ENCODE assay signal across 23 cellular contexts in the genomic region with DNA sequence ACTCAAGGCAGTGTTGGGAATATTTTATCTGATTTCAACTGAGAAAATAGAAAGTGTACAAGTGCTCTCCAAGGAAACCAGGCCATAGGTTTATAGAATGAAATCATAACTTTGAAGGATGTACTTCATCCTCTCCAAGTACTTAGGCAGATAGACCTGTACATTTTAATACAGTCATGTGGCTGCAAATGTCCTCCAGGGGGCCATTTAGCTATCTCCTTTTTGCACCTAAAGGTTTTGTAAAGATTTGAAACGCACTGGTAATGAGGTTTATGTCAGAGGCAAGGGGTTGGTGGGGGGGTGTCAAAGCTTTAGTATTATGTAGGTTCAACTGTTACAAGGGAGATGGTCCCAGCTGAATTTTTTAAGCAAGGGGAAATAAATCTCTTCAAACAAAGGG.
DNase-seq lines count a peak whose midpoint lies in the region; ATAC-seq, FAIRE-seq and TF ChIP-seq lines count a peak whose summit lies in the region.
"Had no signal": no experiment of that assay in that cellular context is flagged by ENCODE, and none has a peak within 500 bp of the region (broad histone marks: within the 10 kb centered on the region; RNA-seq: fewer than 3 reads in every experiment).

No MANE protein-coding gene starts in this region.

- no peak for FAIRE-seq in RCC 7860 (lab: Jason Lieb, UNC)

- ATAC-seq in foreskin keratinocyte: no peak
- ATAC-seq: activated CD4-positive, CD25-positive, alpha-beta regulatory T cell treated with anti-CD3 and anti-CD28 coated beads, Interleukin-2, amount 50 U/mL, for 24 hours; activated T-cell treated with anti-CD3 and anti-CD28 coated beads, Interleukin-2, amount 50 U/mL, for 4 hours; heart left ventricle; left ventricle myocardium superior had no signal

- no peaks in the 10 kb centered on the region for H3K36me3 ChIP-seq in GM06990 (ENCODE audit: control insufficient read depth, insufficient read depth, low read length)
- H3K36me3 ChIP-seq: ascending aorta, esophagus squamous epithelium, heart left ventricle, spleen, tibial artery had no signal

- TF ChIP-seq CTCF in GM06990 (IDR thresholded peaks at IDR 0.05; ENCODE audit: insufficient read depth, low read length, poor library complexity, severe bottlenecking) (peak; percentile 25), foreskin keratinocyte (conservative IDR thresholded peaks at IDR 0.05) (peak; percentile 9)

- peak; percentile 8 for DNase-seq in ACHN
- no peak for DNase-seq in GM06990 (ENCODE audit: extremely low read depth, insufficient read length)
- peak; percentile 83 for DNase-seq in NCI-H187 treated with DMSO at 0.1 percent for 48 hours (lab: John Stamatoyannopoulos, UW)
- no peak for DNase-seq in foreskin keratinocyte
- DNase-seq in hepatic stellate cell (ENCODE audit: low spot score): no peak
- no peak for DNase-seq in RCC 7860 (ENCODE audit: low spot score)
- no peak for DNase-seq in activated gamma-delta T cell (lab: John Stamatoyannopoulos, UW)
- DNase-seq in activated CD4-positive, alpha-beta T cell treated with anti-CD3 and anti-CD28 coated beads for 1 hour: no peak
- DNase-seq: activated CD8-positive, alpha-beta memory T cell treated with anti-CD3 and anti-CD28 coated beads for 24 hours; activated T-cell treated with anti-CD3 and anti-CD28 coated beads, Interleukin-2, amount 50 U/mL, for 4 hours; CD8-positive, alpha-beta memory T cell; effector CD8-positive, alpha-beta T cell; esophagus squamous epithelium; heart left ventricle; left ventricle myocardium superior; NCI-H2029 treated with DMSO at 0.1 percent for 48 hours; spleen; stimulated activated CD4-positive, alpha-beta T cell treated with anti-CD3 and anti-CD28 coated beads, Interleukin-4, amount 100 ng/mL, for 24 hours; T1000; tibial artery had no signal

- in situ Hi-C loops in ACHN (cut with HindIII; ENCODE audit: low pct_ligation_motif_present, low pct_unique_long_range_greater_than_20kb, low sequenced_read_pairs): no loop called here

- H3K27ac ChIP-seq in foreskin keratinocyte: no peak overlapping the region
- H3K27ac ChIP-seq: ascending aorta, esophagus squamous epithelium, heart left ventricle, HL-60, spleen, tibial artery had no signal

- no peak overlapping the region for H3K4me3 ChIP-seq in GM06990 (replicated peaks; ENCODE audit: low read depth, low read length)
- H3K4me3 ChIP-seq: ascending aorta, esophagus squamous epithelium, heart left ventricle, spleen, tibial artery had no signal

- H3K27me3 ChIP-seq in GM06990 (replicated peaks; ENCODE audit: control insufficient read depth, insufficient read depth, low read length) (no peaks in the 10 kb centered on the region), foreskin keratinocyte (no peaks in the 10 kb centered on the region)
- H3K27me3 ChIP-seq: ascending aorta, esophagus squamous epithelium, heart left ventricle, spleen, tibial artery had no signal

- H3K4me1 ChIP-seq in foreskin keratinocyte: no peaks in the 10 kb centered on the region
- H3K4me1 ChIP-seq: ascending aorta, esophagus squamous epithelium, heart left ventricle, spleen, tibial artery had no signal

Comparison
In these comparisons a context has a peak if more than half of its experiments do, and no peak if none do; other contexts are left out.
1. DNase-seq: peak in ACHN (single experiment) and NCI-H187 treated with DMSO at 0.1 percent for 48 hours (single experiment); none in GM06990 (single experiment), foreskin keratinocyte (0 of 2), hepatic stellate cell (single experiment), RCC 7860 (single experiment), activated gamma-delta T cell (single experiment) and activated CD4-positive, alpha-beta T cell treated with anti-CD3 and anti-CD28 coated beads for 1 hour (single experiment).